In genomic region chr17:31434404-31435050, GRCh38 we compare ENCODE assay signal across 1 cellular context.
TF ChIP-seq lines count a peak whose summit lies in the region.

No MANE protein-coding gene starts in this region.

TF ChIP-seq in K562, 482 proteins besides CTCF, POLR2A, EP300 and RAD21:
- TF ChIP-seq TAF15 (IDR thresholded peaks at IDR 0.05; ENCODE audit: low read depth, low read length) = no peak
- TF ChIP-seq SMC3 (conservative IDR thresholded peaks at IDR 0.05; ENCODE audit: insufficient read depth, low read depth, low read length) = peak; percentile 40; the same call in 1 of the 2 replicates
